ENCODE assay signal across 20 cellular contexts in genomic region chr3:164687211-164687610, GRCh38.
DNase-seq lines count a peak whose midpoint lies in the region; ATAC-seq and TF ChIP-seq lines count a peak whose summit lies in the region.
"Had no signal": no experiment of that assay in that cellular context is flagged by ENCODE, and none has a peak within 500 bp of the region (broad histone marks: within the 10 kb centered on the region; RNA-seq: fewer than 3 reads in every experiment).

No MANE protein-coding gene starts in this region.

- ATAC-seq in heart left ventricle = no peak
- ATAC-seq: GM23338 had no signal

- no peaks in the 10 kb centered on the region for H3K9me3 ChIP-seq in SU-DHL-6 (ENCODE audit: insufficient read depth, low read length)
- no peaks in the 10 kb centered on the region for H3K9me3 ChIP-seq in heart left ventricle
- H3K9me3 ChIP-seq: MG63, Peyer's patch, SJCRH30 had no signal

- H3K9ac ChIP-seq in SU-DHL-6 (ENCODE audit: low read length) = no peak overlapping the region

- no peak overlapping the region for H3K4me2 ChIP-seq in SU-DHL-6 (ENCODE audit: low read depth, low read length, poor library complexity, severe bottlenecking)
- H3K4me2 ChIP-seq: GM23338 had no signal

- no peak for TF ChIP-seq POLR2A in heart left ventricle (IDR thresholded peaks at IDR 0.05)

- TF ChIP-seq CTCF in SU-DHL-6 (IDR thresholded peaks at IDR 0.05; ENCODE audit: insufficient read depth, low read length, poor library complexity, severe bottlenecking) (no peak), heart left ventricle (IDR thresholded peaks at IDR 0.05) (no peak)

- H3K27ac ChIP-seq in SU-DHL-6 (ENCODE audit: low read depth, low read length) (no peak overlapping the region), heart left ventricle (no peak overlapping the region)
- H3K27ac ChIP-seq: C4-2B, Peyer's patch, SJCRH30 had no signal

- H3K4me3 ChIP-seq in SU-DHL-6 (ENCODE audit: insufficient read depth, low read length, poor library complexity, severe bottlenecking) (no peak overlapping the region), heart left ventricle (no peak overlapping the region)
- H3K4me3 ChIP-seq: GM23338, MG63, Peyer's patch, SJCRH30 had no signal

- no peak overlapping the region for H3K27ac Mint-ChIP-seq in activated naive CD4-positive, alpha-beta T cell treated with anti-CD3 and anti-CD28 coated beads, Interleukin-2, amount 10 ng/mL, durations not matched to agents 7 days and 5 days
- H3K27ac Mint-ChIP-seq: CD8-positive, alpha-beta memory T cell; GM23338 had no signal

- H3K36me3 ChIP-seq in SU-DHL-6 (ENCODE audit: low read length) (no peaks in the 10 kb centered on the region), heart left ventricle (no peaks in the 10 kb centered on the region)
- H3K36me3 ChIP-seq: MG63, Peyer's patch, SJCRH30 had no signal

- H3K27me3 Mint-ChIP-seq in activated naive CD4-positive, alpha-beta T cell treated with anti-CD3 and anti-CD28 coated beads, Interleukin-2, amount 10 ng/mL, durations not matched to agents 7 days and 5 days = no peaks in the 10 kb centered on the region
- H3K27me3 Mint-ChIP-seq: CD8-positive, alpha-beta memory T cell had no signal

- H3K27me3 ChIP-seq in SU-DHL-6 (ENCODE audit: low read length) (no peaks in the 10 kb centered on the region), heart left ventricle (no peaks in the 10 kb centered on the region)
- H3K27me3 ChIP-seq: MG63, Peyer's patch, SJCRH30 had no signal

- H3F3A ChIP-seq in SU-DHL-6 (ENCODE audit: insufficient read depth) = no peaks in the 10 kb centered on the region

- no peak overlapping the region for H3K4me3 Mint-ChIP-seq in activated naive CD4-positive, alpha-beta T cell treated with anti-CD3 and anti-CD28 coated beads, Interleukin-2, amount 10 ng/mL, durations not matched to agents 7 days and 5 days
- H3K4me3 Mint-ChIP-seq: CD8-positive, alpha-beta memory T cell; GM23338 had no signal

- WGBS in heart left ventricle, 4 donors = 55 to 78% (median 69%) methylated on average over 3 of the region's 3 CpGs

- DNase-seq in Ammon's horn (ENCODE audit: low spot score) = peak; percentile 62
- DNase-seq in globus pallidus (ENCODE audit: low spot score) = peak; percentile 82
- peak; percentile 71 for DNase-seq in pons (ENCODE audit: low spot score)
- no peak for DNase-seq in heart left ventricle
- DNase-seq in amniotic stem cell (lab: John Stamatoyannopoulos, UW) = no peak
- DNase-seq in NCI-H748 (lab: John Stamatoyannopoulos, UW; ENCODE audit: unreplicated experiment) = no peak
- no peak for DNase-seq in activated naive CD4-positive, alpha-beta T cell treated with anti-CD3 and anti-CD28 coated beads, Interleukin-2, amount 10 ng/mL, durations not matched to agents 7 days and 5 days
- DNase-seq: AML-193; CD8-positive, alpha-beta memory T cell; GDM1; HCEC 1CT; MG63; NCI-H1417 treated with DMSO at 0.1 percent for 48 hours; NCI-H187 treated with DMSO at 0.1 percent for 48 hours; NCI-H524 treated with DMSO at 0.1 percent for 48 hours; Peyer's patch; SJCRH30 had no signal

- H3K4me1 ChIP-seq in heart left ventricle = no peaks in the 10 kb centered on the region
- H3K4me1 ChIP-seq: Peyer's patch, SJCRH30 had no signal

- peaks cover 3% of the 10 kb centered on the region for H3K9me3 Mint-ChIP-seq in activated naive CD4-positive, alpha-beta T cell treated with anti-CD3 and anti-CD28 coated beads, Interleukin-2, amount 10 ng/mL, durations not matched to agents 7 days and 5 days
- H3K9me3 Mint-ChIP-seq: GM23338 had no signal

- peak overlapping the region; percentile 45 for H2AFZ ChIP-seq in SU-DHL-6 (ENCODE audit: low read depth, low read length, severe bottlenecking)
- H2AFZ ChIP-seq: GM23338 had no signal

- intact Hi-C loops in heart left ventricle (cut with DNase I) = loop anchor here in 1 of 10 donors (10.0 kb wide), 1 partner anchor 58 kb away; no protein-coding TSS in a partner anchor

- no peaks in the 10 kb centered on the region for H3K79me2 ChIP-seq in SU-DHL-6 (ENCODE audit: insufficient read depth, low read length)

- H3K4me1 Mint-ChIP-seq in activated naive CD4-positive, alpha-beta T cell treated with anti-CD3 and anti-CD28 coated beads, Interleukin-2, amount 10 ng/mL, durations not matched to agents 7 days and 5 days = no peaks in the 10 kb centered on the region
- H3K4me1 Mint-ChIP-seq: CD8-positive, alpha-beta memory T cell; GM23338 had no signal

- CTCF ChIA-PET in activated naive CD4-positive, alpha-beta T cell treated with anti-CD3 and anti-CD28 coated beads, Interleukin-2, amount 10 ng/mL, durations not matched to agents 7 days and 5 days (lab: Charles Lee) = no interaction called here

- H4K20me1 ChIP-seq in SU-DHL-6 (ENCODE audit: low read depth, low read length) = no peaks in the 10 kb centered on the region

- H3K36me3 Mint-ChIP-seq in activated naive CD4-positive, alpha-beta T cell treated with anti-CD3 and anti-CD28 coated beads, Interleukin-2, amount 10 ng/mL, durations not matched to agents 7 days and 5 days = no peaks in the 10 kb centered on the region
- H3K36me3 Mint-ChIP-seq: CD8-positive, alpha-beta memory T cell had no signal

- H3K9me2 ChIP-seq in SU-DHL-6 (replicated peaks; ENCODE audit: insufficient read depth, low read length) = no peaks in the 10 kb centered on the region

Comparison
In these comparisons a context has a peak if more than half of its experiments do, and no peak if none do; other contexts are left out.
1. DNase-seq: peak in Ammon's horn (single experiment), globus pallidus (single experiment) and pons (single experiment); none in heart left ventricle (0 of 5), amniotic stem cell (single experiment), NCI-H748 (single experiment) and activated naive CD4-positive, alpha-beta T cell treated with anti-CD3 and anti-CD28 coated beads, Interleukin-2, amount 10 ng/mL, durations not matched to agents 7 days and 5 days (single experiment).